8 cellular contexts compared by ENCODE assay signal in genomic region chr16:53131050-53131362, GRCh38.
A peak's percentile ranks its signal among the peaks of the same experiment; 100 is the strongest.
DNase-seq lines count a peak whose midpoint lies in the region; ATAC-seq, FAIRE-seq and TF ChIP-seq lines count a peak whose summit lies in the region.

No MANE protein-coding gene starts in this region.

- no TSS peak for BruUV-seq in K562 (replicated peaks; lab: Mats Ljungman, UMichigan)

- H3K4me2 ChIP-seq in K562 (ENCODE audit: insufficient read depth, low read length) = peak overlapping the region; percentile 87; the same call in 1 of the 2 replicates

- no peak for TF ChIP-seq EP300 in K562 (IDR thresholded peaks at IDR 0.05; ENCODE audit: low read length)

- no CpG with 5 or more reads among the region's 46 CpGs for WGBS in K562 (ENCODE audit: insufficient coverage, low coverage, missing lambda C conversion rate)

- no peaks in the 10 kb centered on the region for H3K9me1 ChIP-seq in K562 (ENCODE audit: control insufficient read depth, insufficient read depth, low read length)

- peak overlapping the region; percentile 92; the same call in 2 of the 3 replicates for H3K27ac ChIP-seq in K562 (ENCODE audit: extremely low read depth, low read depth, low read length)
- peak overlapping the region; percentile 37 for H3K27ac ChIP-seq in muscle layer of colon (ENCODE audit: low read depth, low read length)

- CTCF ChIA-PET in K562 (lab: Yijun Ruan, JAX; ENCODE audit: low intra/inter-chr PET ratio) = interaction anchor here (0.7 to 1.6 kb wide), 3 partner anchors 77 to 152 kb away, joined by 4 to 8 read pairs (median 5); no protein-coding TSS in a partner anchor

- in situ Hi-C loops in K562 (cut with MboI) = no loop called here

- DNase-seq in K562 (ENCODE audit: extremely low read depth in 1 of 4, low spot score in 3 of 4) (no peak), NCI-H1105 treated with DMSO at 0.1 percent for 48 hours (lab: John Stamatoyannopoulos, UW) (no peak), SW 1271 (lab: John Stamatoyannopoulos, UW) (no peak), kidney tubule cell (ENCODE audit: low spot score) (no peak)

- H3K9me3 ChIP-seq in K562 (replicated peaks; ENCODE audit: control insufficient read depth, insufficient read depth, low read depth, low read length) (no peaks in the 10 kb centered on the region), muscle layer of colon (ENCODE audit: low read length) (no peaks in the 10 kb centered on the region)

- peak overlapping the region; percentile 86 for H3K4me3 ChIP-seq in K562
- H3K4me3 ChIP-seq in muscle layer of colon (ENCODE audit: low read depth in 1 of 2, low read length in 2 of 2) = peak overlapping the region in 1 of 2 donors; percentile 66

- POLR2A ChIA-PET in K562 (lab: Yijun Ruan, JAX) = no interaction called here

- no peak for FAIRE-seq in K562 (lab: Jason Lieb, UNC)

- no peaks in the 10 kb centered on the region for H3K27me3 ChIP-seq in K562 (ENCODE audit: control insufficient read depth in 2 of 2, insufficient read depth in 2 of 2, low read length in 2 of 2)
- no peaks in the 10 kb centered on the region for H3K27me3 ChIP-seq in muscle layer of colon (ENCODE audit: control insufficient read depth in 1 of 2, insufficient read depth in 2 of 2, low read length in 2 of 2)

- peak overlapping the region; percentile 88 to 94; a peak in 3 of 4 replicates for H3K9ac ChIP-seq in K562 (ENCODE audit: insufficient read depth in 1 of 2, low read depth in 2 of 2, low read length in 2 of 2)
- H3K9ac ChIP-seq in muscle layer of colon (ENCODE audit: low read length) = no peak overlapping the region

- intact Hi-C loops in K562 (cut with micrococcal nuclease) = loop anchor here (2.0 to 10.0 kb wide), 2 partner anchors 90 to 374 kb away; partner anchors contain the start of gene AKTIP

- TF ChIP-seq RAD21 in K562 (CRISPR knock-in tag; conservative IDR thresholded peaks at IDR 0.05 in 1 of 2, IDR thresholded peaks at IDR 0.05 in 1 of 2) = no peak

- ATAC-seq in GM18868 (IDR thresholded peaks at IDR 0.05; ENCODE audit: unreplicated experiment) = peak; percentile 1
- peak; percentile 2 for ATAC-seq in HG02973 (IDR thresholded peaks at IDR 0.05; ENCODE audit: unreplicated experiment)
- no peak for ATAC-seq in K562
- ATAC-seq in GM19467 (IDR thresholded peaks at IDR 0.05; ENCODE audit: unreplicated experiment) = no peak

- no peak overlapping the region for H2AFZ ChIP-seq in K562 (ENCODE audit: low read depth, low read length)

- H3K36me3 ChIP-seq in K562 (ENCODE audit: control insufficient read depth, insufficient read depth, low read length) (peaks cover 4% of the 10 kb centered on the region; the same call in 2 of the 3 replicates), muscle layer of colon (ENCODE audit: insufficient read depth, low read length) (no peaks in the 10 kb centered on the region)

- TF ChIP-seq CTCF in K562 (IDR thresholded peaks at IDR 0.05 in 2 of 3, conservative IDR thresholded peaks at IDR 0.05 in 1 of 3; ENCODE audit: insufficient read depth in 2 of 3, low read depth in 1 of 3, low read length in 3 of 3) = no peak

- TF ChIP-seq POLR2A in K562 (conservative IDR thresholded peaks at IDR 0.05) = no peak

- H3K79me2 ChIP-seq in K562 (ENCODE audit: control insufficient read depth, insufficient read depth, low read length) = peaks cover 78% of the 10 kb centered on the region

- H3K4me1 ChIP-seq in K562 (replicated peaks in 1 of 2; ENCODE audit: control insufficient read depth in 2 of 2, insufficient read depth in 2 of 2, low read length in 2 of 2) (peaks cover 23 to 26% of the 10 kb centered on the region in 2 experiments), muscle layer of colon (ENCODE audit: insufficient read depth, low read length) (peaks cover 17% of the 10 kb centered on the region)

- 0 out of 2 replicates have a peak, but pooled peaks cover 4% of the 10 kb centered on the region for H4K20me1 ChIP-seq in K562 (replicated peaks; ENCODE audit: control insufficient read depth, insufficient read depth, low read length)

TF ChIP-seq in K562, 482 proteins besides CTCF, POLR2A, EP300 and RAD21:
- TF ChIP-seq, protein P1, sequence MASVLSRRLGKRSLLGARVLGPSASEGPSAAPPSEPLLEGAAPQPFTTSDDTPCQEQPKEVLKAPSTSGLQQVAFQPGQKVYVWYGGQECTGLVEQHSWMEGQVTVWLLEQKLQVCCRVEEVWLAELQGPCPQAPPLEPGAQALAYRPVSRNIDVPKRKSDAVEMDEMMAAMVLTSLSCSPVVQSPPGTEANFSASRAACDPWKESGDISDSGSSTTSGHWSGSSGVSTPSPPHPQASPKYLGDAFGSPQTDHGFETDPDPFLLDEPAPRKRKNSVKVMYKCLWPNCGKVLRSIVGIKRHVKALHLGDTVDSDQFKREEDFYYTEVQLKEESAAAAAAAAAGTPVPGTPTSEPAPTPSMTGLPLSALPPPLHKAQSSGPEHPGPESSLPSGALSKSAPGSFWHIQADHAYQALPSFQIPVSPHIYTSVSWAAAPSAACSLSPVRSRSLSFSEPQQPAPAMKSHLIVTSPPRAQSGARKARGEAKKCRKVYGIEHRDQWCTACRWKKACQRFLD (CRISPR knock-in tag; IDR thresholded peaks at IDR 0.05) = peak; percentile 38; the same call in 1 of the 2 replicates
- TF ChIP-seq HNRNPL (IDR thresholded peaks at IDR 0.05; ENCODE audit: low read depth, low read length) (peak; percentile 16; the same call in 1 of the 2 replicates), EGR1 (conservative IDR thresholded peaks at IDR 0.05) (peak; percentile 50; the same call in 1 of the 2 replicates), POLR2AphosphoS2 (IDR thresholded peaks at IDR 0.05; ENCODE audit: low read length) (no peak), ZNF717 (CRISPR knock-in tag; IDR thresholded peaks at IDR 0.05) (no peak), VEZF1 (CRISPR knock-in tag; IDR thresholded peaks at IDR 0.05) (peak; percentile 70; the same call in 1 of the 2 replicates), PHF8 (IDR thresholded peaks at IDR 0.05; ENCODE audit: borderline replicate concordance, low read length) (0 out of 2 replicates have a peak, but pooled peaks have one; percentile 21), FIP1L1 (IDR thresholded peaks at IDR 0.05; ENCODE audit: low read depth, low read length, poor library complexity, severe bottlenecking) (peak; percentile 9), SIN3A (IDR thresholded peaks at IDR 0.05; ENCODE audit: borderline replicate concordance in 2 of 2, control insufficient read depth in 1 of 2, low read depth in 2 of 2, low read length in 2 of 2) (peak in 1 of 2 experiments; percentile 42; a peak in 2 of 4 replicates), POLR2G (IDR thresholded peaks at IDR 0.05; ENCODE audit: low read depth, low read length) (peak; percentile 63), NRF1 (conservative IDR thresholded peaks at IDR 0.05 in 1 of 2, IDR thresholded peaks at IDR 0.05 in 1 of 2) (peak; percentile 5 to 6; a peak in 2 of 4 replicates), RBFOX2 (IDR thresholded peaks at IDR 0.05; ENCODE audit: low read depth, low read length) (peak; percentile 39), HDAC1 (IDR thresholded peaks at IDR 0.05) (no peak), ZNF384 (IDR thresholded peaks at IDR 0.05; ENCODE audit: low read depth, low read length) (no peak), RBM22 (IDR thresholded peaks at IDR 0.05; ENCODE audit: low read depth, low read length, poor library complexity, severe bottlenecking) (peak; percentile 20)
- TF ChIP-seq, protein P2, sequence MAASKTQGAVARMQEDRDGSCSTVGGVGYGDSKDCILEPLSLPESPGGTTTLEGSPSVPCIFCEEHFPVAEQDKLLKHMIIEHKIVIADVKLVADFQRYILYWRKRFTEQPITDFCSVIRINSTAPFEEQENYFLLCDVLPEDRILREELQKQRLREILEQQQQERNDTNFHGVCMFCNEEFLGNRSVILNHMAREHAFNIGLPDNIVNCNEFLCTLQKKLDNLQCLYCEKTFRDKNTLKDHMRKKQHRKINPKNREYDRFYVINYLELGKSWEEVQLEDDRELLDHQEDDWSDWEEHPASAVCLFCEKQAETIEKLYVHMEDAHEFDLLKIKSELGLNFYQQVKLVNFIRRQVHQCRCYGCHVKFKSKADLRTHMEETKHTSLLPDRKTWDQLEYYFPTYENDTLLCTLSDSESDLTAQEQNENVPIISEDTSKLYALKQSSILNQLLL (CRISPR knock-in tag; IDR thresholded peaks at IDR 0.05; ENCODE audit: borderline replicate concordance) = no peak

Comparison
In these comparisons a context has a peak if more than half of its experiments do, and no peak if none do; other contexts are left out.
1. ATAC-seq: peak in GM18868 (single experiment) and HG02973 (single experiment); none in K562 (single experiment) and GM19467 (single experiment).